In genomic region chr19:39090016-39090415, GRCh38 we compare ENCODE assay signal across 3 cellular contexts. TPM values are rescaled to one million over a fixed set of nuclear protein-coding genes. Genes with fewer than 3 reads are reported as not detected.
"Had no signal": no experiment of that assay in that cellular context is flagged by ENCODE, and none has a peak within 500 bp of the region (broad histone marks: within the 10 kb centered on the region; RNA-seq: fewer than 3 reads in every experiment).

No MANE protein-coding gene starts in this region.

RNA-seq across cellular contexts. Expression of gene ACP7, which starts 5.8 kb away (rescaled TPM):
- polyA plus RNA-seq: immature natural killer cell; liver; naive thymus-derived CD4-positive, alpha-beta T cell had no signal

RNA-seq across cellular contexts. Expression of gene FBXO27, which starts 57.7 kb away (rescaled TPM):
- polyA plus RNA-seq: naive thymus-derived CD4-positive, alpha-beta T cell had no signal
